ENCODE assay signal across 7 cellular contexts in genomic region chr5:112503749-112504501, GRCh38.
DNase-seq lines count a peak whose midpoint lies in the region; ATAC-seq and TF ChIP-seq lines count a peak whose summit lies in the region.
"Not testable (repeated sequence)": the region's sequence is repeated elsewhere in the genome, so short reads cannot be mapped to it uniquely, and the experiment has no call there.

No MANE protein-coding gene starts in this region.

- not testable (repeated sequence) for H3K27me3 ChIP-seq in WERI-Rb-1 (ENCODE audit: insufficient read depth, low read depth, severe bottlenecking); lung (ENCODE audit: control insufficient read depth, insufficient read depth)

- not testable (repeated sequence) for H3K4me1 ChIP-seq in lung (ENCODE audit: control insufficient read depth in 2 of 2, insufficient read depth in 2 of 2, low read length in 2 of 2)

- H3K27ac ChIP-seq in WERI-Rb-1; lung (ENCODE audit: low read depth in 1 of 2, low read length in 1 of 2): not testable (repeated sequence)

- not testable (repeated sequence) for H3K36me3 ChIP-seq in WERI-Rb-1; lung (ENCODE audit: control insufficient read depth in 2 of 2, insufficient read depth in 2 of 2, low read length in 2 of 2)

- not testable (repeated sequence) for H3K4me3 ChIP-seq in WERI-Rb-1 (ENCODE audit: low read depth, low read length); lung

- DNase-seq in DMS53 treated with DMSO at 0.1 percent for 48 hours (lab: John Stamatoyannopoulos, UW; ENCODE audit: unreplicated experiment), result peak; percentile 80
- DNase-seq in HT1080 (ENCODE audit: low read depth), result peak; percentile 1
- peak; percentile 34 for DNase-seq in NCI-H510A treated with DMSO at 0.1 percent for 48 hours (lab: John Stamatoyannopoulos, UW)
- DNase-seq in WERI-Rb-1, result peak; percentile 20
- DNase-seq in lung (ENCODE audit: low spot score), result peak; percentile 44
- peak; percentile 34 for DNase-seq in renal cortical epithelial cell (ENCODE audit: low read depth)

- not testable (repeated sequence) for TF ChIP-seq CTCF in WERI-Rb-1 (IDR thresholded peaks at IDR 0.05; ENCODE audit: low read depth, low read length); lung (IDR thresholded peaks at IDR 0.05; ENCODE audit: control extremely low read depth, extremely low read depth)

- WGBS in lung, 2 donors, result 59 to 79% methylated on average over 8 of the region's 8 CpGs

- not testable (repeated sequence) for H3K9me3 ChIP-seq in WERI-Rb-1 (ENCODE audit: severe bottlenecking); lung (ENCODE audit: control insufficient read depth in 2 of 2, insufficient read depth in 1 of 2, low read length in 1 of 2)

- ATAC-seq in esophagus mucosa, result peak; percentile 60
- not testable (repeated sequence) for ATAC-seq in lung (ENCODE audit: insufficient read depth, low FRiP score)

Comparison
In these comparisons a context has a peak if more than half of its experiments do, and no peak if none do; other contexts are left out.
1. DNase-seq: peak in every context shown above with its lines; median percentile 80 in DMS53 treated with DMSO at 0.1 percent for 48 hours; 44 in lung; 34 in NCI-H510A treated with DMSO at 0.1 percent for 48 hours; 34 in renal cortical epithelial cell; 20 in WERI-Rb-1; 1 in HT1080.